In genomic region chr10:82392533-82392932, GRCh38 we compare ENCODE assay signal across 29 cellular contexts.
"Had no signal": no experiment of that assay in that cellular context is flagged by ENCODE, and none has a peak within 500 bp of the region (broad histone marks: within the 10 kb centered on the region; RNA-seq: fewer than 3 reads in every experiment).

No MANE protein-coding gene starts in this region.

- ATAC-seq: activated CD4-positive, alpha-beta T cell treated with anti-CD3 and anti-CD28 coated beads for 36 hours; activated CD8-positive, alpha-beta memory T cell treated with anti-CD3 and anti-CD28 coated beads, Interleukin-2, amount 10 ng/mL, durations not matched to agents 7 days and 5 days; activated CD8-positive, alpha-beta T cell treated with anti-CD3 and anti-CD28 coated beads, Interleukin-2, amount 10 ng/mL, durations not matched to agents 7 days and 5 days; activated naive CD4-positive, alpha-beta T cell treated with anti-CD3 and anti-CD28 coated beads, Interleukin-2, amount 50 U/mL, for 72 hours; gastroesophageal sphincter; heart right ventricle had no signal

- DNase-seq: activated CD4-positive, alpha-beta memory T cell treated with anti-CD3 and anti-CD28 coated beads for 36 hours; activated CD4-positive, alpha-beta T cell treated with anti-CD3 and anti-CD28 coated beads for 36 hours; activated CD4-positive, alpha-beta T cell treated with anti-CD3 and anti-CD28 coated beads, Interleukin-2, amount 10 ng/mL, durations not matched to agents 24 days and 14 days; activated CD4-positive, CD25-positive, alpha-beta regulatory T cell; activated CD4-positive, CD25-positive, alpha-beta regulatory T cell treated with anti-CD3 and anti-CD28 coated beads, Interleukin-2, amount 50 U/mL, for 72 hours; activated CD8-positive, alpha-beta memory T cell treated with anti-CD3 and anti-CD28 coated beads, Interleukin-2, amount 10 ng/mL, durations not matched to agents 7 days and 5 days; activated CD8-positive, alpha-beta memory T cell treated with anti-CD3 and anti-CD28 coated beads, Interleukin-2, amount 50 U/mL, for 4 hours; activated CD8-positive, alpha-beta T cell treated with anti-CD3 and anti-CD28 coated beads, Interleukin-2, amount 10 ng/mL, durations not matched to agents 7 days and 5 days; activated gamma-delta T cell; activated naive CD4-positive, alpha-beta T cell; activated naive CD4-positive, alpha-beta T cell treated with anti-CD3 and anti-CD28 coated beads, Interleukin-2, amount 10 ng/mL, durations not matched to agents 7 days and 5 days; activated naive CD8-positive, alpha-beta T cell treated with anti-CD3 and anti-CD28 coated beads, Interleukin-2, amount 10 ng/mL, durations not matched to agents 7 days and 5 days; activated T-cell treated with anti-CD3 and anti-CD28 coated beads, Interleukin-2, amount 50 U/mL, for 1 hour; activated T-cell treated with anti-CD3 and anti-CD28 coated beads, Interleukin-2, amount 50 U/mL, for 48 hours; brain microvascular endothelial cell; dorsolateral prefrontal cortex; effector memory CD4-positive, alpha-beta T cell; endodermal cell; erythroblast; foreskin melanocyte; heart right ventricle; hippocampal formation; T-helper 2 cell had no signal

- H3K36me3 ChIP-seq: ascending aorta, brain microvascular endothelial cell, esophagus muscularis mucosa, gastroesophageal sphincter, heart right ventricle had no signal

- FAIRE-seq: bronchial epithelial cell had no signal

- H3K4me1 ChIP-seq: ascending aorta, esophagus muscularis mucosa, gastroesophageal sphincter had no signal

- H3K9me3 ChIP-seq: ascending aorta, esophagus muscularis mucosa, gastroesophageal sphincter, heart right ventricle had no signal

- H3K27me3 ChIP-seq: ascending aorta, brain microvascular endothelial cell, dorsolateral prefrontal cortex, esophagus muscularis mucosa, gastroesophageal sphincter, heart right ventricle had no signal

- H3K27ac ChIP-seq: ascending aorta, brain microvascular endothelial cell, coronary artery, dorsolateral prefrontal cortex, esophagus muscularis mucosa, gastroesophageal sphincter, heart right ventricle had no signal

- H3K4me3 ChIP-seq: ascending aorta, coronary artery, dorsolateral prefrontal cortex, esophagus muscularis mucosa, gastroesophageal sphincter, heart right ventricle had no signal
